Comparison of ENCODE assay signal across 34 cellular contexts in genomic region chr15:19943515-19943914, GRCh38.
"Had no signal": no experiment of that assay in that cellular context is flagged by ENCODE, and none has a peak within 500 bp of the region (broad histone marks: within the 10 kb centered on the region; RNA-seq: fewer than 3 reads in every experiment).

No MANE protein-coding gene starts in this region.

- H3K9me3 ChIP-seq: MG63 had no signal

- H3K27me3 ChIP-seq: MG63 had no signal

- H3K4me3 ChIP-seq: MG63 had no signal

- H3K36me3 ChIP-seq: MG63 had no signal

- DNase-seq: Karpas-422, Kasumi-1, MG63, MM.1S, MV-4-11, NCI-H1048, NCI-H1092, NCI-H1092 treated with DMSO at 0.1 percent for 48 hours, NCI-H1105, NCI-H1105 treated with DMSO at 0.1 percent for 48 hours, NCI-H1417, NCI-H1417 treated with DMSO at 0.1 percent for 48 hours, NCI-H1436, NCI-H1436 treated with DMSO at 0.1 percent for 48 hours, NCI-H146, NCI-H1694, NCI-H1694 treated with DMSO at 0.1 percent for 48 hours, NCI-H187, NCI-H187 treated with DMSO at 0.1 percent for 48 hours, NCI-H1930, NCI-H2029, NCI-H2029 treated with DMSO at 0.1 percent for 48 hours, NCI-H2081, NCI-H2081 treated with DMSO at 0.1 percent for 48 hours, NCI-H2107, NCI-H2171, NCI-H2171 treated with DMSO at 0.1 percent for 48 hours, NCI-H2227 treated with DMSO at 0.1 percent for 48 hours, NCI-H226, NCI-H345, NCI-H446, NCI-H446 treated with DMSO at 0.1 percent for 48 hours, NCI-H510A, NCI-H510A treated with DMSO at 0.1 percent for 48 hours had no signal
